29 cellular contexts compared by ENCODE assay signal in the genomic region with DNA sequence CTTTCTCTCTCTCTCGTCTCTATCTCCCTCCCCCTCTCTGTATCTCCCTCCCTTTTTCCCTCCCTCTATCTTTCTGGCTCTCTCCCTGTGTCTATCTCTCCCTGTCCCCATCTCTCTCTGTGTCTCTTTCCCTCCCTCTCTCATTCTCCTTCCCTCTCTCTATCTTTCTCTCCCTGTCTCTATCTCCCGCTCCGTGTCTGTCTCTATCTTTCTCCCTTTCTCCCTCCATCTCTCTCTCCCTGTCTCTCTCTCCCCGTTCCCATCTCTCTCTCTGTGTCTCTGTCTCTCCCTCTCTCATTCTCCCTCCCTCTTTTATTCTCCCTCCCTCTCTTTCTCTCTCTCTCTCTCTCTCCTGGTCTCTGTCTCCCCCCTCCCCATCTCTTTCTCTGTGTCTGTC. TPM values are rescaled to one million over a fixed set of nuclear protein-coding genes. Genes with fewer than 3 reads are reported as not detected.
"Had no signal": no experiment of that assay in that cellular context is flagged by ENCODE, and none has a peak within 500 bp of the region (broad histone marks: within the 10 kb centered on the region; RNA-seq: fewer than 3 reads in every experiment).

No MANE protein-coding gene starts in this region.

- FAIRE-seq: bronchial epithelial cell, colon, urothelium cell line had no signal

- H3K27ac Mint-ChIP-seq: activated naive CD8-positive, alpha-beta T cell; activated T-helper 1 cell treated with anti-CD3 and anti-CD28 coated beads, Interleukin-12 subunit alpha, Interleukin-12 subunit beta, Interleukin-2, Interleukin-4 antibody, amounts not matched to agents 30 ng/mL and 10 ng/mL and 1 ng/mL, durations not matched to agents 14 hours and 24 hours and 36 hours had no signal

- H3K9me3 ChIP-seq: gastrocnemius medialis had no signal

- DNase-seq: activated CD4-positive, alpha-beta T cell treated with anti-CD3 and anti-CD28 coated beads, Interleukin-2, amount 10 ng/mL, durations not matched to agents 7 days and 5 days; activated CD4-positive, CD25-positive, alpha-beta regulatory T cell treated with anti-CD3 and anti-CD28 coated beads, Interleukin-2, amount 50 U/mL, for 72 hours; activated gamma-delta T cell; activated T-cell treated with anti-CD3 and anti-CD28 coated beads for 4 hours; anterior cingulate cortex; effector CD8-positive, alpha-beta T cell; gastrocnemius medialis; islet precursor cell; left ventricle myocardium inferior; stimulated activated CD4-positive, alpha-beta T cell treated with anti-CD3 and anti-CD28 coated beads, Interleukin-1b, Interleukin-23, amount 100 ng/mL, for 48 hours; stimulated activated CD4-positive, alpha-beta T cell treated with anti-CD3 and anti-CD28 coated beads, Interleukin-4, amount 100 ng/mL, for 4 hours; stimulated activated CD8-positive, alpha-beta memory T cell treated with anti-CD3 and anti-CD28 coated beads, Interleukin-4, amount 100 ng/mL, for 48 hours; stimulated activated naive CD4-positive, alpha-beta T cell treated with Interleukin-2 at 50 U/mL for 16 hours; T-helper 2 cell; trophoblast cell had no signal

- ATAC-seq: gastrocnemius medialis, mucosa of descending colon had no signal

- H3K27ac ChIP-seq: gastrocnemius medialis, left ventricle myocardium inferior, ovary, right atrium auricular region, thoracic aorta had no signal

- H3K4me1 ChIP-seq: gastrocnemius medialis, left ventricle myocardium inferior, right atrium auricular region had no signal

- H3K36me3 ChIP-seq: ovary had no signal

- H3K4me3 Mint-ChIP-seq: activated CD4-positive, alpha-beta T cell treated with anti-CD3 and anti-CD28 coated beads, Interleukin-2, amount 10 ng/mL, durations not matched to agents 7 days and 5 days; activated naive CD8-positive, alpha-beta T cell; activated T-helper 1 cell treated with anti-CD3 and anti-CD28 coated beads, Interleukin-12 subunit alpha, Interleukin-12 subunit beta, Interleukin-2, Interleukin-4 antibody, amounts not matched to agents 30 ng/mL and 10 ng/mL and 1 ng/mL, durations not matched to agents 14 hours and 24 hours and 36 hours had no signal

- H3K27me3 ChIP-seq: gastrocnemius medialis, ovary, right atrium auricular region had no signal

- H3K27me3 Mint-ChIP-seq: activated CD4-positive, alpha-beta T cell treated with anti-CD3 and anti-CD28 coated beads, Interleukin-2, amount 10 ng/mL, durations not matched to agents 7 days and 5 days; activated naive CD8-positive, alpha-beta T cell had no signal

- H3K4me3 ChIP-seq: gastrocnemius medialis, left ventricle myocardium inferior, lung, mucosa of descending colon, ovary, right atrium auricular region, smooth muscle cell, thoracic aorta had no signal

RNA-seq across cellular contexts. Expression of gene IL3RA, which starts 22.9 kb away (rescaled TPM):
- total RNA-seq: bronchial epithelial cell, epithelial cell of proximal tubule, myocyte, smooth muscle cell had no signal
- polyA plus RNA-seq: neural cell had no signal
